In genomic region chr2:59308108-59308507, GRCh38 we compare ENCODE assay signal across 1 cellular context.
TF ChIP-seq lines count a peak whose summit lies in the region.

No MANE protein-coding gene starts in this region.

TF ChIP-seq in GM23338, 12 proteins besides CTCF, POLR2A, EP300 and RAD21 (continued from another document):
- no peak for TF ChIP-seq ZNF462 (CRISPR knock-in tag; IDR thresholded peaks at IDR 0.05)
- TF ChIP-seq STAT1 (IDR thresholded peaks at IDR 0.05; ENCODE audit: unreplicated experiment) = no peak
- no peak for TF ChIP-seq POLR2AphosphoS5 (IDR thresholded peaks at IDR 0.05; ENCODE audit: low read depth)
- TF ChIP-seq REST (IDR thresholded peaks at IDR 0.05; ENCODE audit: unreplicated experiment) = no peak
TF ChIP-seq in GM23338: peak in this region for 0.
